10 cellular contexts compared by ENCODE assay signal in the genomic region with DNA sequence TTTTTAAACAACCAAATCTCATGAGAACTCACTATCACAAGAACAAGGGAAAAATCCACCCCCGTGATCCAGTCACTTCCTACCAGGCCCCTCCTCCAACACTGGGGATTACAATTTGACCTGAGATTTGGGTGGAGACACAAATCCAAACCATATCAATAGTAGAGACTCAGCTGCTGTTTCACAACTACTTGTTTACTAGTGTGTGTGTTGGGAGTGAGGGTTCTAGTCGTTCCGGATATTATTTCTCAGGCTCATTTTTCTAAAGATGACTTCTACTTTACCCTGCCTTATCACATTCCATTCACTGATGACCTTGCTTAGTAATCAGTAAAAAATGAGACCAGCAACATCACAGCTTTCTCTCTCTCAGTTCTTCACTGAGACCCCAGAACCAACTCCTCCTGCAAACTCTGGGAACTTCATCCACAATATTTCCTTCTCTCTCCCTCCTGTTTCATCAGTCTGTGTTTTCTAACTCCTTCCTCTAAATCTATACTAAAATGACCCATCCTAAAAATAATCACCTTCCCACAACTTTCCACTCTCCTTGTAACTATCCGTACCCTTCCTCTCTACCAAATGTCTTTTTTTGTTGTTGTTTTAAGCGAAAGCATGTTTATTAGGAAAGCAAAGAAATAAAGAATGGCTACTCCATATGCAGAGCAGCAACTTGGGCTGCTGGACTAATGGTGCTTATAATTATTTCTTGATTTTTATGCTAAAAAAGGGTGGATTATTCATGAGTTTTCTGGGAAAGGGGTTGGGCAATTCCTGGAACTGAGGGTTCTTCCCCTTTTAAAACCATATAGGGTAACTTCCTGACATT.
DNase-seq lines count a peak whose midpoint lies in the region; ATAC-seq, FAIRE-seq and TF ChIP-seq lines count a peak whose summit lies in the region.
"Had no signal": no experiment of that assay in that cellular context is flagged by ENCODE, and none has a peak within 500 bp of the region (broad histone marks: within the 10 kb centered on the region; RNA-seq: fewer than 3 reads in every experiment).

No MANE protein-coding gene starts in this region.

- no peak for TF ChIP-seq RAD21 in HepG2 (CRISPR knock-in tag; IDR thresholded peaks at IDR 0.05)

- TF ChIP-seq CTCF in breast epithelium (IDR thresholded peaks at IDR 0.05) = no peak
- no peak for TF ChIP-seq CTCF in HepG2 (CRISPR knock-in tag; IDR thresholded peaks at IDR 0.05)
- no peak for TF ChIP-seq CTCF in upper lobe of right lung (IDR thresholded peaks at IDR 0.05)

- no peaks in the 10 kb centered on the region for H3K27me3 ChIP-seq in breast epithelium
- H3K27me3 ChIP-seq in HepG2 (ENCODE audit: control insufficient read depth in 1 of 2, insufficient read depth in 2 of 2, low read length in 2 of 2) = no peaks in the 10 kb centered on the region
- H3K27me3 ChIP-seq in upper lobe of right lung = no peaks in the 10 kb centered on the region

- peaks cover 0 to 5% of the 10 kb centered on the region in 2 donors for H3K4me1 ChIP-seq in breast epithelium
- H3K4me1 ChIP-seq in HepG2 (ENCODE audit: insufficient read depth, low read length) = peaks cover 36% of the 10 kb centered on the region
- H3K4me1 ChIP-seq in upper lobe of right lung = peaks cover 6% of the 10 kb centered on the region

- no peaks in the 10 kb centered on the region for H3K9me3 ChIP-seq in breast epithelium
- no peaks in the 10 kb centered on the region for H3K9me3 ChIP-seq in HepG2 (ENCODE audit: low read length)
- peaks cover 5% of the 10 kb centered on the region for H3K9me3 ChIP-seq in upper lobe of right lung

- peaks cover 5% of the 10 kb centered on the region for H3K27me3 Mint-ChIP-seq in activated naive CD4-positive, alpha-beta T cell treated with anti-CD3 and anti-CD28 coated beads, Interleukin-2, amount 10 ng/mL, durations not matched to agents 7 days and 5 days

- H2AFZ ChIP-seq in HepG2 (ENCODE audit: low read length) = peak overlapping the region; percentile 42

- peaks cover 6 to 8% of the 10 kb centered on the region in 2 donors for H3K36me3 Mint-ChIP-seq in activated naive CD4-positive, alpha-beta T cell treated with anti-CD3 and anti-CD28 coated beads, Interleukin-2, amount 50 U/mL, for 72 hours
- H3K36me3 Mint-ChIP-seq in activated naive CD4-positive, alpha-beta T cell treated with anti-CD3 and anti-CD28 coated beads, Interleukin-2, amount 10 ng/mL, durations not matched to agents 7 days and 5 days = peaks cover 2% of the 10 kb centered on the region

- BruUV-seq in HepG2 (replicated peaks; lab: Mats Ljungman, UMichigan) = no TSS peak

- TF ChIP-seq EP300 in HepG2 (IDR thresholded peaks at IDR 0.05; ENCODE audit: low read depth in 2 of 2, low read length in 2 of 2) = peak in 1 of 2 experiments; percentile 45; a peak in 1 of 4 replicates
- no peak; the same call in 1 of the 2 replicates for TF ChIP-seq EP300 in HepG2 (CRISPR knock-in tag; IDR thresholded peaks at IDR 0.05; ENCODE audit: borderline replicate concordance)

- no peak for DNase-seq in activated naive CD4-positive, alpha-beta T cell treated with anti-CD3 and anti-CD28 coated beads, Interleukin-2, amount 50 U/mL, for 72 hours (ENCODE audit: low spot score in 2 of 2)
- no peak for DNase-seq in activated naive CD4-positive, alpha-beta T cell treated with anti-CD3 and anti-CD28 coated beads, Interleukin-2, amount 10 ng/mL, durations not matched to agents 7 days and 5 days
- DNase-seq in breast epithelium (ENCODE audit: low spot score in 2 of 2) (no peak), HepG2 (ENCODE audit: low spot score) (peak; percentile 83), upper lobe of right lung (no peak), NOMO-1 (lab: John Stamatoyannopoulos, UW; ENCODE audit: unreplicated experiment in 2 of 2) (no peak), NOMO-1 treated with DMSO at 0.1 percent for 48 hours (lab: John Stamatoyannopoulos, UW; ENCODE audit: unreplicated experiment) (no peak)
- DNase-seq: 8988T, NCI-H2107 had no signal

- in situ Hi-C loops in HepG2 (cut with HindIII; ENCODE audit: extremely low pct_ligation_motif_present, low pct_unique_long_range_greater_than_20kb) = no loop called here

- peaks cover 14% of the 10 kb centered on the region for H3K4me1 Mint-ChIP-seq in activated naive CD4-positive, alpha-beta T cell treated with anti-CD3 and anti-CD28 coated beads, Interleukin-2, amount 10 ng/mL, durations not matched to agents 7 days and 5 days

- H3K79me2 ChIP-seq in HepG2 (ENCODE audit: insufficient read depth, low read length) = no peaks in the 10 kb centered on the region

- TF ChIP-seq POLR2A in breast epithelium (IDR thresholded peaks at IDR 0.05) = no peak
- TF ChIP-seq POLR2A in HepG2 (IDR thresholded peaks at IDR 0.05; ENCODE audit: insufficient read depth in 1 of 2, low read depth in 2 of 2, low read length in 2 of 2) = no peak

- peaks cover 6 to 10% of the 10 kb centered on the region in 2 donors for H3K9me3 Mint-ChIP-seq in activated naive CD4-positive, alpha-beta T cell treated with anti-CD3 and anti-CD28 coated beads, Interleukin-2, amount 50 U/mL, for 72 hours
- H3K9me3 Mint-ChIP-seq in activated naive CD4-positive, alpha-beta T cell treated with anti-CD3 and anti-CD28 coated beads, Interleukin-2, amount 10 ng/mL, durations not matched to agents 7 days and 5 days = peaks cover 6% of the 10 kb centered on the region

- POLR2A ChIA-PET in HepG2 (lab: Yijun Ruan, JAX) = interaction anchor here (0.8 to 1.7 kb wide), 3 partner anchors 10 to 104 kb away, joined by 3 to 5 read pairs (median 4); no protein-coding TSS in a partner anchor

- 40% methylated on average over 5 of the region's 5 CpGs for WGBS in HepG2 (ENCODE audit: low lambda C conversion rate)

- peak overlapping the region; percentile 10 to 85 for H3K27ac Mint-ChIP-seq in activated naive CD4-positive, alpha-beta T cell treated with anti-CD3 and anti-CD28 coated beads, Interleukin-2, amount 50 U/mL, for 72 hours
- H3K27ac Mint-ChIP-seq in activated naive CD4-positive, alpha-beta T cell treated with anti-CD3 and anti-CD28 coated beads, Interleukin-2, amount 10 ng/mL, durations not matched to agents 7 days and 5 days = no peak overlapping the region

- ATAC-seq in activated naive CD4-positive, alpha-beta T cell treated with anti-CD3 and anti-CD28 coated beads, Interleukin-2, amount 50 U/mL, for 72 hours = no peak
- ATAC-seq in HepG2 (peak; percentile 65), upper lobe of right lung (no peak), GM21447 (IDR thresholded peaks at IDR 0.05; ENCODE audit: unreplicated experiment) (no peak)

- H3K4me3 ChIP-seq in breast epithelium (no peak overlapping the region), HepG2 (replicated peaks in 1 of 3; ENCODE audit: insufficient read depth in 1 of 3, low read depth in 2 of 3, low read length in 3 of 3) (peak overlapping the region in 1 of 3 experiments; percentile 25; a peak in 1 of 6 replicates), upper lobe of right lung (no peak overlapping the region)

- peak overlapping the region; percentile 34 for H3K9ac ChIP-seq in HepG2 (ENCODE audit: insufficient read depth, low read depth, low read length)

- no peaks in the 10 kb centered on the region for H4K20me1 ChIP-seq in HepG2 (ENCODE audit: insufficient read depth, low read length)

- no peak overlapping the region for H3K4me3 Mint-ChIP-seq in activated naive CD4-positive, alpha-beta T cell treated with anti-CD3 and anti-CD28 coated beads, Interleukin-2, amount 10 ng/mL, durations not matched to agents 7 days and 5 days

- H3K36me3 ChIP-seq in breast epithelium = no peaks in the 10 kb centered on the region
- H3K36me3 ChIP-seq in HepG2 (replicated peaks in 1 of 2; ENCODE audit: control insufficient read depth in 1 of 2, insufficient read depth in 2 of 2, low read length in 2 of 2) = no peaks in the 10 kb centered on the region
- no peaks in the 10 kb centered on the region for H3K36me3 ChIP-seq in upper lobe of right lung

- FAIRE-seq in HepG2 (lab: Jason Lieb, UNC) = peak; percentile 23

- H3K27ac ChIP-seq in breast epithelium = peak overlapping the region; percentile 42 to 77
- H3K27ac ChIP-seq in HepG2 (ENCODE audit: extremely low read length, insufficient read depth, low read length) = peak overlapping the region; percentile 43
- peak overlapping the region; percentile 71 for H3K27ac ChIP-seq in upper lobe of right lung

- H3K4me2 ChIP-seq in HepG2 (ENCODE audit: low read depth, low read length) = peak overlapping the region; percentile 40

- intact Hi-C loops in breast epithelium (cut with DNase I; ENCODE audit: low total_unique reads) (no loop called here), HepG2 (cut with micrococcal nuclease; ENCODE audit: unreplicated experiment) (no loop called here), upper lobe of right lung (cut with DNase I) (no loop called here)

- CTCF ChIA-PET in activated naive CD4-positive, alpha-beta T cell treated with anti-CD3 and anti-CD28 coated beads, Interleukin-2, amount 10 ng/mL, durations not matched to agents 7 days and 5 days (lab: Charles Lee) = interaction anchor here (0.9 kb wide), 1 partner anchor 295 kb away, joined by 3 read pairs; no protein-coding TSS in a partner anchor
- CTCF ChIA-PET in HepG2 (lab: Yijun Ruan, JAX; ENCODE audit: low intra/inter-chr PET ratio, low total read pairs) = no interaction called here

TF ChIP-seq in HepG2, 621 proteins besides CTCF, POLR2A, EP300 and RAD21 (continues in another document):
- TF ChIP-seq ZNF569 (CRISPR knock-in tag; IDR thresholded peaks at IDR 0.05; ENCODE audit: borderline replicate concordance) (no peak), ATAD3A (CRISPR knock-in tag; IDR thresholded peaks at IDR 0.05) (no peak), ZNF878 (CRISPR knock-in tag; IDR thresholded peaks at IDR 0.05) (no peak), SP4 (CRISPR knock-in tag; IDR thresholded peaks at IDR 0.05) (no peak), PLRG1 (conservative IDR thresholded peaks at IDR 0.05) (no peak)
